ENCODE assay signal across 31 cellular contexts in the genomic region with DNA sequence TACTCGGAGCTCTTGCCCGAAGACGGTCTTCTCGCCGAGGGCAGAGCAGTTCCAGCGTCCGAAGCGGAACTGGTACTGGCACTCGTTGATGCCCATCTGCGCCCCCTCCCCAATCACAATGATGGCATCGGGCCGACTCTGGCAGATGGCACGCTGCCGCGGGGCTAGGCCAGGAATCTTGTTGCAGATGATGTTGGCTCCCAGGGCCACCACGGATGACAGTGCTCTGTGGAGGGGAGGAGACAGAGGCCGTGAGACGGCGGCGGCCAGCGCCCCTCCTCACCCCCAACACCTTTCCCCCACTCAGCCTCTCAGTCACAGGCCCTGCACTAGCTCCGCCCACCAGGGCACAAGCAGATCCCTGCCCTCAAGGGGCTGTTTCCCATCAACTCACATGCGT. TPM values are rescaled to one million over a fixed set of nuclear protein-coding genes. Genes with fewer than 3 reads are reported as not detected.
"Had no signal": no experiment of that assay in that cellular context is flagged by ENCODE, and none has a peak within 500 bp of the region (broad histone marks: within the 10 kb centered on the region; RNA-seq: fewer than 3 reads in every experiment).

No MANE protein-coding gene starts in this region.

- DNase-seq: activated CD4-positive, alpha-beta memory T cell treated with anti-CD3 and anti-CD28 coated beads, Interleukin-2, amount 10 ng/mL, durations not matched to agents 7 days and 5 days; activated CD4-positive, alpha-beta T cell treated with anti-CD3 and anti-CD28 coated beads for 36 hours; activated CD4-positive, alpha-beta T cell treated with anti-CD3 and anti-CD28 coated beads, Interleukin-2, amount 10 ng/mL, durations not matched to agents 24 days and 14 days; activated CD4-positive, alpha-beta T cell treated with anti-CD3 and anti-CD28 coated beads, Interleukin-2, amount 50 U/mL, for 4 hours; activated CD4-positive, CD25-positive, alpha-beta regulatory T cell; activated CD4-positive, CD25-positive, alpha-beta regulatory T cell treated with anti-CD3 and anti-CD28 coated beads, Interleukin-2, amount 50 U/mL, for 72 hours; activated CD8-positive, alpha-beta memory T cell treated with anti-CD3 and anti-CD28 coated beads, Interleukin-2, amount 50 U/mL, for 48 hours; activated effector memory CD4-positive, alpha-beta T cell treated with Interleukin-2 at 50 U/mL for 16 hours; activated gamma-delta T cell treated with Interleukin-2 at 50 U/mL for 16 hours; activated naive CD4-positive, alpha-beta T cell treated with anti-CD3 and anti-CD28 coated beads, Interleukin-2, amount 50 U/mL, for 16 hours; activated naive CD4-positive, alpha-beta T cell treated with Interleukin-2 at 50 U/mL for 16 hours; activated T-cell treated with anti-CD3 and anti-CD28 coated beads, Interleukin-2, amount 50 U/mL, for 4 hours; amniotic stem cell; anterior cingulate cortex; central memory CD4-positive, alpha-beta T cell; cerebellar nuclear complex; colonic mucosa; effector CD8-positive, alpha-beta T cell; esophagus squamous epithelium; foreskin melanocyte; heart right ventricle; T-helper 2 cell had no signal

- H3K4me3 ChIP-seq: cardiac muscle cell, colonic mucosa, esophagus squamous epithelium, gastroesophageal sphincter, heart right ventricle, hepatocyte had no signal

- H3K27me3 ChIP-seq: cardiac muscle cell, colonic mucosa, hepatocyte had no signal

- ATAC-seq: activated CD4-positive, alpha-beta T cell treated with anti-CD3 and anti-CD28 coated beads for 36 hours; activated T-cell treated with anti-CD3 and anti-CD28 coated beads, Interleukin-2, amount 50 U/mL, for 4 hours; activated T-helper 17 cell treated with anti-CD3 and anti-CD28 coated beads, Interleukin-2, amount 50 U/mL, for 72 hours; gastroesophageal sphincter; heart right ventricle had no signal

- H3K36me3 Mint-ChIP-seq: activated naive CD8-positive, alpha-beta T cell had no signal

- H3K36me3 ChIP-seq: cardiac muscle cell, colonic mucosa, gastroesophageal sphincter, heart right ventricle had no signal

- H3K4me3 Mint-ChIP-seq: activated CD4-positive, alpha-beta memory T cell treated with anti-CD3 and anti-CD28 coated beads, Interleukin-2, amount 10 ng/mL, durations not matched to agents 7 days and 5 days; activated CD4-positive, alpha-beta T cell treated with anti-CD3 and anti-CD28 coated beads for 36 hours; activated CD4-positive, alpha-beta T cell treated with anti-CD3 and anti-CD28 coated beads, Interleukin-2, amount 10 ng/mL, durations not matched to agents 24 days and 14 days; activated naive CD8-positive, alpha-beta T cell; activated T-cell treated with anti-CD3 and anti-CD28 coated beads, Interleukin-2, amount 50 U/mL, for 4 hours; activated T-helper 17 cell treated with anti-CD3 and anti-CD28 coated beads, Interleukin-2, amount 50 U/mL, for 72 hours had no signal

- H3K4me1 Mint-ChIP-seq: activated CD4-positive, alpha-beta memory T cell treated with anti-CD3 and anti-CD28 coated beads, Interleukin-2, amount 10 ng/mL, durations not matched to agents 7 days and 5 days; activated CD4-positive, alpha-beta T cell treated with anti-CD3 and anti-CD28 coated beads for 36 hours; activated CD4-positive, alpha-beta T cell treated with anti-CD3 and anti-CD28 coated beads, Interleukin-2, amount 10 ng/mL, durations not matched to agents 24 days and 14 days; activated T-helper 17 cell treated with anti-CD3 and anti-CD28 coated beads, Interleukin-2, amount 50 U/mL, for 72 hours had no signal

- H3K27ac Mint-ChIP-seq: activated CD4-positive, alpha-beta memory T cell treated with anti-CD3 and anti-CD28 coated beads, Interleukin-2, amount 10 ng/mL, durations not matched to agents 7 days and 5 days; activated CD4-positive, alpha-beta T cell treated with anti-CD3 and anti-CD28 coated beads for 36 hours; activated CD4-positive, alpha-beta T cell treated with anti-CD3 and anti-CD28 coated beads, Interleukin-2, amount 10 ng/mL, durations not matched to agents 24 days and 14 days; activated naive CD8-positive, alpha-beta T cell; activated T-helper 17 cell treated with anti-CD3 and anti-CD28 coated beads, Interleukin-2, amount 50 U/mL, for 72 hours had no signal

- H3K9me3 Mint-ChIP-seq: activated CD4-positive, alpha-beta memory T cell treated with anti-CD3 and anti-CD28 coated beads, Interleukin-2, amount 10 ng/mL, durations not matched to agents 7 days and 5 days; activated CD4-positive, alpha-beta T cell treated with anti-CD3 and anti-CD28 coated beads, Interleukin-2, amount 10 ng/mL, durations not matched to agents 24 days and 14 days; activated T-cell treated with anti-CD3 and anti-CD28 coated beads, Interleukin-2, amount 50 U/mL, for 4 hours; activated T-helper 17 cell treated with anti-CD3 and anti-CD28 coated beads, Interleukin-2, amount 50 U/mL, for 72 hours had no signal

- FAIRE-seq: astrocyte, endometrium, endothelial cell of umbilical vein had no signal

RNA-seq across cellular contexts. Expression of a gene that starts 27.0 kb away (rescaled TPM):
- total RNA-seq: activated CD4-positive, alpha-beta memory T cell treated with anti-CD3 and anti-CD28 coated beads, Interleukin-2, amount 10 ng/mL, durations not matched to agents 7 days and 5 days; activated CD4-positive, alpha-beta T cell treated with anti-CD3 and anti-CD28 coated beads for 36 hours; activated CD4-positive, alpha-beta T cell treated with anti-CD3 and anti-CD28 coated beads, Interleukin-2, amount 10 ng/mL, durations not matched to agents 24 days and 14 days; activated T-helper 17 cell treated with anti-CD3 and anti-CD28 coated beads, Interleukin-2, amount 50 U/mL, for 72 hours; cardiac muscle cell; dermis microvascular lymphatic vessel endothelial cell; endothelial cell of umbilical vein; heart right ventricle had no signal
